In genomic region chrX:52509916-52510315, GRCh38 we compare ENCODE assay signal across 23 cellular contexts. TPM values are rescaled to one million over a fixed set of nuclear protein-coding genes. Genes with fewer than 3 reads are reported as not detected.
DNase-seq lines count a peak whose midpoint lies in the region; ATAC-seq, FAIRE-seq and TF ChIP-seq lines count a peak whose summit lies in the region.
"Had no signal": no experiment of that assay in that cellular context is flagged by ENCODE, and none has a peak within 500 bp of the region (broad histone marks: within the 10 kb centered on the region; RNA-seq: fewer than 3 reads in every experiment).

No MANE protein-coding gene starts in this region.

- H3K36me3 ChIP-seq in left ventricle myocardium inferior (no peaks in the 10 kb centered on the region), neural progenitor cell (no peaks in the 10 kb centered on the region), A673 (ENCODE audit: insufficient read depth, low read length, poor library complexity, severe bottlenecking) (no peaks in the 10 kb centered on the region)

- H3K4me3 ChIP-seq in left ventricle myocardium inferior (no peak overlapping the region), neural progenitor cell (no peak overlapping the region), A673 (ENCODE audit: low read depth, low read length, poor library complexity, severe bottlenecking) (no peak overlapping the region)
- H3K4me3 ChIP-seq: A549, GM23248 had no signal

- H3K36me3 Mint-ChIP-seq in T-helper 17 cell (ENCODE audit: low read depth) (no peaks in the 10 kb centered on the region), neural progenitor cell (no peaks in the 10 kb centered on the region)
- H3K36me3 Mint-ChIP-seq: CD4-positive, alpha-beta memory T cell had no signal

- TF ChIP-seq CTCF in left ventricle myocardium inferior (IDR thresholded peaks at IDR 0.05; ENCODE audit: borderline replicate concordance) = no peak
- TF ChIP-seq CTCF in neural progenitor cell (IDR thresholded peaks at IDR 0.05) = no peak
- TF ChIP-seq CTCF in A673 (conservative IDR thresholded peaks at IDR 0.05; ENCODE audit: low read depth, low read length) = no peak

- ATAC-seq in T-helper 17 cell = no peak
- ATAC-seq: A549, HCT116 had no signal

- H3K9ac ChIP-seq in neural progenitor cell = no peak overlapping the region
- H3K9ac ChIP-seq: GM23248 had no signal

- no peaks in the 10 kb centered on the region for H3F3A ChIP-seq in neural progenitor cell (ENCODE audit: low read depth)

- no peaks in the 10 kb centered on the region for H3K79me2 ChIP-seq in neural progenitor cell (ENCODE audit: low read depth)

- H3K9me3 ChIP-seq in left ventricle myocardium inferior (replicated peaks) (no peaks in the 10 kb centered on the region), T-helper 17 cell (ENCODE audit: control insufficient read depth, low read length, poor library complexity, severe bottlenecking) (no peaks in the 10 kb centered on the region), neural progenitor cell (ENCODE audit: low read depth) (no peaks in the 10 kb centered on the region), A673 (ENCODE audit: low read depth, low read length, poor library complexity, severe bottlenecking) (no peaks in the 10 kb centered on the region)
- H3K9me3 ChIP-seq: A549 had no signal

- H3K27me3 Mint-ChIP-seq in T-helper 17 cell (peaks cover 13% of the 10 kb centered on the region), neural progenitor cell (ENCODE audit: insufficient read depth, low read depth) (no peaks in the 10 kb centered on the region)

- no peaks in the 10 kb centered on the region for H4K20me1 ChIP-seq in neural progenitor cell (ENCODE audit: low read depth)

- H3K4me3 Mint-ChIP-seq in T-helper 17 cell = no peak overlapping the region
- peak overlapping the region; percentile 3 for H3K4me3 Mint-ChIP-seq in neural progenitor cell
- H3K4me3 Mint-ChIP-seq: CD4-positive, alpha-beta memory T cell; H9 had no signal

- intact Hi-C loops in cardiac septum (cut with DNase I) (no loop called here), left ventricle myocardium inferior (cut with micrococcal nuclease) (no loop called here), A673 (cut with micrococcal nuclease; ENCODE audit: unreplicated experiment) (no loop called here), posterior vena cava (cut with DNase I) (no loop called here)

- H3K4me1 ChIP-seq in left ventricle myocardium inferior (no peaks in the 10 kb centered on the region), neural progenitor cell (no peaks in the 10 kb centered on the region), A673 (ENCODE audit: insufficient read depth, low read length, poor library complexity, severe bottlenecking) (no peaks in the 10 kb centered on the region)
- H3K4me1 ChIP-seq: A549 had no signal

- no peak for FAIRE-seq in H54 (lab: Jason Lieb, UNC)
- FAIRE-seq: GM12891, GM18507, H1 had no signal

- no TSS peak for BruUV-seq in A673 (replicated peaks; lab: Mats Ljungman, UMichigan)

- CTCF ChIA-PET in A673 (lab: Charles Lee) = no interaction called here

- H3K4me1 Mint-ChIP-seq in T-helper 17 cell (no peaks in the 10 kb centered on the region), neural progenitor cell (no peaks in the 10 kb centered on the region)
- H3K4me1 Mint-ChIP-seq: CD4-positive, alpha-beta memory T cell; H9 had no signal

- H3K27ac ChIP-seq in left ventricle myocardium inferior (replicated peaks) = no peak overlapping the region
- no peak overlapping the region for H3K27ac ChIP-seq in neural progenitor cell
- H3K27ac ChIP-seq in A673 (ENCODE audit: low read depth, low read length, poor library complexity, severe bottlenecking) = no peak overlapping the region
- H3K27ac ChIP-seq: A549, GM23248 had no signal

- H3K9me3 Mint-ChIP-seq in neural progenitor cell = peaks cover 3% of the 10 kb centered on the region
- H3K9me3 Mint-ChIP-seq: CD4-positive, alpha-beta memory T cell had no signal

- H3K27ac Mint-ChIP-seq in T-helper 17 cell = peak overlapping the region; percentile 49
- H3K27ac Mint-ChIP-seq in neural progenitor cell = no peak overlapping the region
- H3K27ac Mint-ChIP-seq: CD4-positive, alpha-beta memory T cell; H9 had no signal

- H3K27me3 ChIP-seq in left ventricle myocardium inferior (ENCODE audit: low read depth) (no peaks in the 10 kb centered on the region), neural progenitor cell (no peaks in the 10 kb centered on the region), A673 (replicated peaks; ENCODE audit: insufficient read depth, low read depth, low read length, poor library complexity) (no peaks in the 10 kb centered on the region)

- no peak overlapping the region for H2AFZ ChIP-seq in neural progenitor cell (replicated peaks)
- H2AFZ ChIP-seq: GM23248 had no signal

- POLR2A ChIA-PET in A673 (lab: Charles Lee; ENCODE audit: low non-redundant PET) = no interaction called here

- H3K4me2 ChIP-seq in neural progenitor cell = no peak overlapping the region
- H3K4me2 ChIP-seq: A549 had no signal

- peak; percentile 33 for DNase-seq in cardiac septum (ENCODE audit: low spot score)
- DNase-seq in left ventricle myocardium inferior = no peak
- no peak for DNase-seq in T-helper 17 cell
- DNase-seq in neural progenitor cell (ENCODE audit: low spot score) = no peak
- DNase-seq in A673 (ENCODE audit: low spot score) = no peak
- no peak for DNase-seq in H54 (ENCODE audit: insufficient read length, low spot score)
- no peak for DNase-seq in posterior vena cava (ENCODE audit: low spot score)
- DNase-seq: 8988T; C1 segment of cervical spinal cord; Calu3; CD4-positive, alpha-beta memory T cell; COR-L47; DMS53; DMS79 treated with DMSO at 0.1 percent for 48 hours; GF-D8; GM23248; H9 had no signal

- no peak for TF ChIP-seq POLR2A in H54 (IDR thresholded peaks at IDR 0.05; ENCODE audit: low read depth, low read length)

RNA-seq across cellular contexts. Expression of gene XAGE1B, which starts 6.9 kb away (rescaled TPM):
- total RNA-seq in cardiac septum (not detected), left ventricle myocardium inferior (not detected), T-helper 17 cell (not detected), neural progenitor cell (ENCODE audit: low replicate concordance) (not detected in 2 replicates), A673 (2021) (77.5 and 114 TPM in 2 replicates), posterior vena cava (not detected)
- total RNA-seq: Calu3; CD4-positive, alpha-beta memory T cell; G401; GM23248; H1; H9 had no signal

RNA-seq across cellular contexts. Expression of gene XAGE1A, which starts 14.3 kb away (rescaled TPM):
- total RNA-seq in cardiac septum (not detected), left ventricle myocardium inferior (not detected), T-helper 17 cell (not detected), neural progenitor cell (ENCODE audit: low replicate concordance) (not detected in 2 replicates), A673 (2021) (36.9 and 52.5 TPM in 2 replicates), posterior vena cava (not detected)
- total RNA-seq: Calu3; CD4-positive, alpha-beta memory T cell; G401; GM23248; H1; H9 had no signal

Comparison
In these comparisons a context has a peak if more than half of its experiments do, and no peak if none do; other contexts are left out.
1. RNA of gene XAGE1B, which starts 6.9 kb away (total RNA-seq): 77.5 to 114 TPM in A673; not detected in cardiac septum (single experiment), not detected in left ventricle myocardium inferior (single experiment), not detected in T-helper 17 cell, not detected in neural progenitor cell and not detected in posterior vena cava; every median in the first group is over 10 times any median in the second.
2. RNA of gene XAGE1A, which starts 14.3 kb away (total RNA-seq): 36.9 to 52.5 TPM in A673; not detected in cardiac septum (single experiment), not detected in left ventricle myocardium inferior (single experiment), not detected in T-helper 17 cell, not detected in neural progenitor cell and not detected in posterior vena cava; every median in the first group is over 10 times any median in the second.